ENCODE assay signal across 14 cellular contexts in genomic region chr1:59434336-59434735, GRCh38.
DNase-seq lines count a peak whose midpoint lies in the region; ATAC-seq and TF ChIP-seq lines count a peak whose summit lies in the region.
"Had no signal": no experiment of that assay in that cellular context is flagged by ENCODE, and none has a peak within 500 bp of the region (broad histone marks: within the 10 kb centered on the region; RNA-seq: fewer than 3 reads in every experiment).

No MANE protein-coding gene starts in this region.

- no peaks in the 10 kb centered on the region for H3K9me3 Mint-ChIP-seq in activated T-cell treated with anti-CD3 and anti-CD28 coated beads, Interleukin-2, amount 50 U/mL, for 24 hours
- H3K9me3 Mint-ChIP-seq in activated T-cell treated with anti-CD3 and anti-CD28 coated beads, Interleukin-2, amount 50 U/mL, for 4 hours: no peaks in the 10 kb centered on the region
- H3K9me3 Mint-ChIP-seq: nephron progenitor cell had no signal

- H3K36me3 ChIP-seq in SJCRH30 (no peaks in the 10 kb centered on the region), thoracic aorta (no peaks in the 10 kb centered on the region)

- no peaks in the 10 kb centered on the region for H3K9me3 ChIP-seq in SJCRH30 (replicated peaks)
- H3K9me3 ChIP-seq in thoracic aorta: no peaks in the 10 kb centered on the region

- DNase-seq in activated T-cell treated with anti-CD3 and anti-CD28 coated beads, Interleukin-2, amount 50 U/mL, for 24 hours: no peak
- no peak for DNase-seq in activated T-cell treated with anti-CD3 and anti-CD28 coated beads, Interleukin-2, amount 50 U/mL, for 4 hours
- peak; percentile 87 for DNase-seq in SJCRH30
- peak; percentile 44 for DNase-seq in glomerular visceral epithelial cell (ENCODE audit: extremely low spot score)
- DNase-seq in thoracic aorta (ENCODE audit: low spot score): no peak
- no peak for DNase-seq in DMS53 (lab: John Stamatoyannopoulos, UW)
- no peak for DNase-seq in NCI-H1694 (lab: John Stamatoyannopoulos, UW)
- no peak for DNase-seq in NCI-H1092 (lab: John Stamatoyannopoulos, UW)
- DNase-seq: activated CD8-positive, alpha-beta memory T cell treated with anti-CD3 and anti-CD28 coated beads, Interleukin-2, amount 10 ng/mL, durations not matched to agents 7 days and 5 days; anterior cingulate cortex; GDM1; NCI-H187 treated with DMSO at 0.1 percent for 48 hours; nephron progenitor cell; stimulated activated naive CD4-positive, alpha-beta T cell had no signal

- H3K27ac ChIP-seq in SJCRH30 (peak overlapping the region; percentile 83), thoracic aorta (peak overlapping the region; percentile 71 to 73)

- no peak overlapping the region for H3K4me3 Mint-ChIP-seq in activated T-cell treated with anti-CD3 and anti-CD28 coated beads, Interleukin-2, amount 50 U/mL, for 24 hours
- H3K4me3 Mint-ChIP-seq in activated T-cell treated with anti-CD3 and anti-CD28 coated beads, Interleukin-2, amount 50 U/mL, for 4 hours: no peak overlapping the region
- H3K4me3 Mint-ChIP-seq: activated CD8-positive, alpha-beta memory T cell treated with anti-CD3 and anti-CD28 coated beads, Interleukin-2, amount 10 ng/mL, durations not matched to agents 7 days and 5 days; nephron progenitor cell had no signal

- no peak for ATAC-seq in activated T-cell treated with anti-CD3 and anti-CD28 coated beads, Interleukin-2, amount 50 U/mL, for 4 hours
- peak; percentile 54 for ATAC-seq in thoracic aorta (ENCODE audit: insufficient number of reproducible peaks, low FRiP score, low read depth)
- ATAC-seq: activated CD8-positive, alpha-beta memory T cell treated with anti-CD3 and anti-CD28 coated beads, Interleukin-2, amount 10 ng/mL, durations not matched to agents 7 days and 5 days had no signal

- no peak for TF ChIP-seq CTCF in thoracic aorta (IDR thresholded peaks at IDR 0.05)

- peaks cover 26% of the 10 kb centered on the region for H3K4me1 Mint-ChIP-seq in activated T-cell treated with anti-CD3 and anti-CD28 coated beads, Interleukin-2, amount 50 U/mL, for 24 hours (ENCODE audit: low read depth)
- peaks cover 9% of the 10 kb centered on the region for H3K4me1 Mint-ChIP-seq in activated T-cell treated with anti-CD3 and anti-CD28 coated beads, Interleukin-2, amount 50 U/mL, for 4 hours (ENCODE audit: low read depth)

- no peaks in the 10 kb centered on the region for H3K27me3 ChIP-seq in SJCRH30
- no peaks in the 10 kb centered on the region for H3K27me3 ChIP-seq in thoracic aorta (replicated peaks; ENCODE audit: insufficient read depth)

- no peaks in the 10 kb centered on the region for H3K27me3 Mint-ChIP-seq in activated T-cell treated with anti-CD3 and anti-CD28 coated beads, Interleukin-2, amount 50 U/mL, for 24 hours
- H3K27me3 Mint-ChIP-seq in activated T-cell treated with anti-CD3 and anti-CD28 coated beads, Interleukin-2, amount 50 U/mL, for 4 hours (ENCODE audit: low read depth): no peaks in the 10 kb centered on the region
- H3K27me3 Mint-ChIP-seq: activated CD8-positive, alpha-beta memory T cell treated with anti-CD3 and anti-CD28 coated beads, Interleukin-2, amount 10 ng/mL, durations not matched to agents 7 days and 5 days had no signal

- peak overlapping the region; percentile 13 for H3K27ac Mint-ChIP-seq in activated T-cell treated with anti-CD3 and anti-CD28 coated beads, Interleukin-2, amount 50 U/mL, for 24 hours
- H3K27ac Mint-ChIP-seq: activated CD8-positive, alpha-beta memory T cell treated with anti-CD3 and anti-CD28 coated beads, Interleukin-2, amount 10 ng/mL, durations not matched to agents 7 days and 5 days; nephron progenitor cell had no signal

- H3K4me3 ChIP-seq in SJCRH30 (no peak overlapping the region), thoracic aorta (no peak overlapping the region)

- H3K36me3 Mint-ChIP-seq in activated T-cell treated with anti-CD3 and anti-CD28 coated beads, Interleukin-2, amount 50 U/mL, for 24 hours (ENCODE audit: low read depth): no peaks in the 10 kb centered on the region
- H3K36me3 Mint-ChIP-seq in activated T-cell treated with anti-CD3 and anti-CD28 coated beads, Interleukin-2, amount 50 U/mL, for 4 hours (ENCODE audit: insufficient read depth): no peaks in the 10 kb centered on the region

- H3K4me1 ChIP-seq in SJCRH30 (peaks cover 59% of the 10 kb centered on the region), thoracic aorta (ENCODE audit: control insufficient read depth in 1 of 2, low read depth in 2 of 2) (peaks cover 15 to 52% of the 10 kb centered on the region in 2 donors)

Comparison
In these comparisons a context has a peak if more than half of its experiments do, and no peak if none do; other contexts are left out.
1. DNase-seq: peak in SJCRH30 (2 of 2) and glomerular visceral epithelial cell (single experiment); none in activated T-cell treated with anti-CD3 and anti-CD28 coated beads, Interleukin-2, amount 50 U/mL, for 24 hours (single experiment), activated T-cell treated with anti-CD3 and anti-CD28 coated beads, Interleukin-2, amount 50 U/mL, for 4 hours (single experiment), thoracic aorta (single experiment), DMS53 (single experiment), NCI-H1694 (single experiment) and NCI-H1092 (single experiment).